1 cellular context compared by ENCODE assay signal in genomic region chr4:40515398-40516293, GRCh38.
A peak's percentile ranks its signal among the peaks of the same experiment; 100 is the strongest.
TF ChIP-seq lines count a peak whose summit lies in the region.

No MANE protein-coding gene starts in this region.

TF ChIP-seq in K562, 482 proteins besides CTCF, POLR2A, EP300 and RAD21 (continued from another document and continues in another):
- no peak for TF ChIP-seq PBX2 (CRISPR knock-in tag; IDR thresholded peaks at IDR 0.05; ENCODE audit: low read depth)
- TF ChIP-seq PBX2 (tag; conservative IDR thresholded peaks at IDR 0.05; ENCODE audit: low read depth): peak; percentile 85
- TF ChIP-seq NEUROD1 (IDR thresholded peaks at IDR 0.05; ENCODE audit: borderline replicate concordance, low read depth, low read length, partially characterized antibody): peak; percentile 25
- no peak for TF ChIP-seq ZNF830 (CRISPR knock-in tag; IDR thresholded peaks at IDR 0.05)
- TF ChIP-seq CEBPB (tag; IDR thresholded peaks at IDR 0.05): peak; percentile 93
- TF ChIP-seq FOXK1 (CRISPR knock-in tag; IDR thresholded peaks at IDR 0.05; ENCODE audit: borderline replicate concordance): no peak
- TF ChIP-seq SREBF2 (CRISPR knock-in tag; IDR thresholded peaks at IDR 0.05): no peak
- no peak for TF ChIP-seq CBFA2T2 (conservative IDR thresholded peaks at IDR 0.05)
- peak; percentile 67 for TF ChIP-seq POLR2B (IDR thresholded peaks at IDR 0.05; ENCODE audit: low read depth, partially characterized antibody)
- TF ChIP-seq ZNF589 (CRISPR knock-in tag; IDR thresholded peaks at IDR 0.05; ENCODE audit: low read depth): peak; percentile 77
- TF ChIP-seq MAFG (tag; conservative IDR thresholded peaks at IDR 0.05): no peak
- TF ChIP-seq ZNF280B (CRISPR knock-in tag; IDR thresholded peaks at IDR 0.05): no peak
- TF ChIP-seq ZNF280A (IDR thresholded peaks at IDR 0.05; ENCODE audit: low read depth, partially characterized antibody): no peak
- peak; percentile 54; the same call in 1 of the 2 replicates for TF ChIP-seq CREM (IDR thresholded peaks at IDR 0.05; ENCODE audit: low read depth)
- no peak for TF ChIP-seq ZHX1 (conservative IDR thresholded peaks at IDR 0.05; ENCODE audit: low read length)
- TF ChIP-seq MAFF (IDR thresholded peaks at IDR 0.05; ENCODE audit: low read length): no peak
- TF ChIP-seq ZFPM2 (CRISPR knock-in tag; IDR thresholded peaks at IDR 0.05): no peak
- peak; percentile 47 for TF ChIP-seq XRCC5 (IDR thresholded peaks at IDR 0.05; ENCODE audit: low read depth, low read length)
- TF ChIP-seq ETS2 (tag; IDR thresholded peaks at IDR 0.05; ENCODE audit: borderline replicate concordance, poor library complexity, severe bottlenecking): no peak
- TF ChIP-seq DPF2 (IDR thresholded peaks at IDR 0.05): peak; percentile 61
- TF ChIP-seq ID3 (CRISPR knock-in tag; IDR thresholded peaks at IDR 0.05): no peak
- no peak for TF ChIP-seq ID3 (tag; IDR thresholded peaks at IDR 0.05)
- TF ChIP-seq NBN (IDR thresholded peaks at IDR 0.05; ENCODE audit: low read depth): no peak; the same call in 1 of the 2 replicates
- TF ChIP-seq GABPA (tag; conservative IDR thresholded peaks at IDR 0.05; ENCODE audit: low read depth): peak; percentile 73
- TF ChIP-seq L3MBTL2 (IDR thresholded peaks at IDR 0.05): no peak; the same call in 1 of the 2 replicates
- TF ChIP-seq MEIS2 (IDR thresholded peaks at IDR 0.05; ENCODE audit: partially characterized antibody): peak; percentile 84
- TF ChIP-seq ZNF277 (CRISPR knock-in tag; IDR thresholded peaks at IDR 0.05; ENCODE audit: borderline replicate concordance): no peak
- no peak for TF ChIP-seq TAF15 (IDR thresholded peaks at IDR 0.05; ENCODE audit: low read depth, low read length)
- TF ChIP-seq HDAC3 (IDR thresholded peaks at IDR 0.05; ENCODE audit: borderline replicate concordance, partially characterized antibody): peak; percentile 56
- no peak for TF ChIP-seq MCM5 (IDR thresholded peaks at IDR 0.05; ENCODE audit: low read depth)
- TF ChIP-seq KLF13 (tag; IDR thresholded peaks at IDR 0.05; ENCODE audit: borderline replicate concordance, low read depth): peak; percentile 52; the same call in 1 of the 2 replicates
- TF ChIP-seq U2AF2 (optimal IDR thresholded peaks at IDR 0.05; ENCODE audit: low read depth, low read length): no peak
- peak; percentile 99 for TF ChIP-seq RBM25 (IDR thresholded peaks at IDR 0.05; ENCODE audit: low read depth, low read length, severe bottlenecking)
- no peak for TF ChIP-seq HMG20B (CRISPR knock-in tag; IDR thresholded peaks at IDR 0.05)
- peak; percentile 92 for TF ChIP-seq SMARCA5 (IDR thresholded peaks at IDR 0.05)
- TF ChIP-seq RBFOX2 (IDR thresholded peaks at IDR 0.05; ENCODE audit: low read depth, low read length): peak; percentile 68
- TF ChIP-seq CTBP1 (IDR thresholded peaks at IDR 0.05; ENCODE audit: borderline replicate concordance): peak; percentile 85
- TF ChIP-seq NR2F6 (CRISPR knock-in tag; IDR thresholded peaks at IDR 0.05): no peak
- TF ChIP-seq ADNP (tag; IDR thresholded peaks at IDR 0.05): peak; percentile 97
- 0 out of 2 replicates have a peak, but pooled peaks have one; percentile 15 for TF ChIP-seq THAP12 (CRISPR knock-in tag; IDR thresholded peaks at IDR 0.05)
- TF ChIP-seq NCOR1 (IDR thresholded peaks at IDR 0.05): no peak
- TF ChIP-seq SIN3B (IDR thresholded peaks at IDR 0.05; ENCODE audit: low read depth): no peak
- TF ChIP-seq ZKSCAN3 (CRISPR knock-in tag; IDR thresholded peaks at IDR 0.05): no peak
- peak; percentile 10 for TF ChIP-seq SMARCB1 (IDR thresholded peaks at IDR 0.05; ENCODE audit: insufficient read length, low read depth)
- no peak for TF ChIP-seq ZNF77 (CRISPR knock-in tag; IDR thresholded peaks at IDR 0.05)
- peak; percentile 84 for TF ChIP-seq TBP (optimal IDR thresholded peaks at IDR 0.05; ENCODE audit: low read depth, low read length)
- TF ChIP-seq PHB2 (IDR thresholded peaks at IDR 0.05; ENCODE audit: low read depth): no peak
- peak; percentile 17 for TF ChIP-seq CHD1 (IDR thresholded peaks at IDR 0.05; ENCODE audit: low read length)
- TF ChIP-seq POLR2G (IDR thresholded peaks at IDR 0.05; ENCODE audit: low read depth, low read length): peak; percentile 66
- no peak for TF ChIP-seq XRCC3 (IDR thresholded peaks at IDR 0.05)
- TF ChIP-seq ZBTB11 (CRISPR knock-in tag; IDR thresholded peaks at IDR 0.05): 0 out of 6 replicates have a peak, but pooled peaks of 1 of the 3 experiments have one; percentile 11
